In genomic region chr6:32294566-32294965, GRCh38 we compare ENCODE assay signal across 27 cellular contexts.
"Had no signal": no experiment of that assay in that cellular context is flagged by ENCODE, and none has a peak within 500 bp of the region (broad histone marks: within the 10 kb centered on the region; RNA-seq: fewer than 3 reads in every experiment).

No MANE protein-coding gene starts in this region.

- H3K4me1 ChIP-seq: colonic mucosa, esophagus muscularis mucosa, esophagus squamous epithelium, gastrocnemius medialis, gastroesophageal sphincter had no signal

- H3K4me3 ChIP-seq: colonic mucosa, coronary artery, dorsolateral prefrontal cortex, esophagus muscularis mucosa, esophagus squamous epithelium, gastrocnemius medialis, gastroesophageal sphincter, heart left ventricle, heart right ventricle had no signal

- H3K27ac ChIP-seq: colonic mucosa, coronary artery, dorsolateral prefrontal cortex, epithelial cell of prostate, esophagus muscularis mucosa, esophagus squamous epithelium, foreskin keratinocyte, gastrocnemius medialis, gastroesophageal sphincter, heart left ventricle, heart right ventricle had no signal

- ATAC-seq: effector memory CD8-positive, alpha-beta T cell; esophagus mucosa; foreskin keratinocyte; gastrocnemius medialis; gastroesophageal sphincter; heart left ventricle; heart right ventricle had no signal

- H3K27me3 ChIP-seq: colonic mucosa, dorsolateral prefrontal cortex, esophagus squamous epithelium, gastrocnemius medialis had no signal

- FAIRE-seq: colon, endothelial cell of umbilical vein, frontal cortex had no signal

- DNase-seq: colonic mucosa; cortex of kidney; dermis blood vessel endothelial cell; dorsolateral prefrontal cortex; effector CD4-positive, alpha-beta T cell; effector CD8-positive, alpha-beta T cell; effector memory CD4-positive, alpha-beta T cell; effector memory CD8-positive, alpha-beta T cell; endodermal cell; erythroblast; esophagus squamous epithelium; foreskin fibroblast; foreskin keratinocyte; foreskin melanocyte; gastrocnemius medialis; glutamatergic neuron; head of caudate nucleus; heart left ventricle; heart right ventricle had no signal

- H3K9me3 ChIP-seq: colonic mucosa, esophagus muscularis mucosa, esophagus squamous epithelium, gastrocnemius medialis, gastroesophageal sphincter, heart left ventricle, heart right ventricle had no signal

- H3K36me3 ChIP-seq: colonic mucosa, esophagus muscularis mucosa, esophagus squamous epithelium, gastrocnemius medialis, gastroesophageal sphincter, heart left ventricle, heart right ventricle had no signal
